Comparison of ENCODE assay signal across 24 cellular contexts in the genomic region with DNA sequence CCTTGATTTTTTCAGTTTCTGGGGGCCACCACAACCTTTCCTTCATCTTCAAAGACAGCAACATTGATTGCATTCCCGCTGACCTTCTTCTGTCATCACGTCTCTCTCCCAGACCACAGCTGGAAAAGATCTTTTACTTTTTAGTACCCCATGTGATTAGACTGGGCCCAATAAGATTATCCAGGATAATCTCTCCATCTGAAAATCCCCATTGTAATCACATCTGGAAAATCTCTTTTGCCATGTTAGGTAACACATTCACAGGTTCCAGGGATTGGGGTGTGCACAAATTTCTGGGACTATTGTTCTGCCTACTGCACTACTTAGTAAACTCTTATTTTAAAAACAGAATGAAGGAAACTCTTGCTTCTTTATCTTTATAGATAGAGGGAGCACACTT. TPM values are rescaled to one million over a fixed set of nuclear protein-coding genes. Genes with fewer than 3 reads are reported as not detected.
DNase-seq lines count a peak whose midpoint lies in the region; ATAC-seq and TF ChIP-seq lines count a peak whose summit lies in the region.
"Had no signal": no experiment of that assay in that cellular context is flagged by ENCODE, and none has a peak within 500 bp of the region (broad histone marks: within the 10 kb centered on the region; RNA-seq: fewer than 3 reads in every experiment).

No MANE protein-coding gene starts in this region.

- no peaks in the 10 kb centered on the region for H3K9me3 ChIP-seq in SK-N-SH
- H3K9me3 ChIP-seq in ectodermal cell (ENCODE audit: control insufficient read depth, low read length) = no peaks in the 10 kb centered on the region
- H3K9me3 ChIP-seq in neural progenitor cell (ENCODE audit: low read depth) = no peaks in the 10 kb centered on the region
- H3K9me3 ChIP-seq in thyroid gland = no peaks in the 10 kb centered on the region
- H3K9me3 ChIP-seq in right atrium auricular region = no peaks in the 10 kb centered on the region
- H3K9me3 ChIP-seq: A549 had no signal

- no peak for TF ChIP-seq POLR2A in thyroid gland (IDR thresholded peaks at IDR 0.05)

- H4K20me1 ChIP-seq in SK-N-SH (ENCODE audit: insufficient read depth) (no peaks in the 10 kb centered on the region), neural progenitor cell (ENCODE audit: low read depth) (no peaks in the 10 kb centered on the region), GM23338 (replicated peaks; ENCODE audit: insufficient read depth) (no peaks in the 10 kb centered on the region)

- H2AFZ ChIP-seq in SK-N-SH (ENCODE audit: low read depth) (no peak overlapping the region), neural progenitor cell (replicated peaks) (peak overlapping the region; percentile 1), GM23338 (no peak overlapping the region)

- TF ChIP-seq EP300 in SK-N-SH (IDR thresholded peaks at IDR 0.05; ENCODE audit: borderline replicate concordance in 1 of 2, low read depth in 1 of 2, low read length in 1 of 2) = no peak

- H3K9me3 Mint-ChIP-seq in neural progenitor cell (peaks cover 3% of the 10 kb centered on the region), GM23338 (no peaks in the 10 kb centered on the region)
- H3K9me3 Mint-ChIP-seq: H9 had no signal

- ATAC-seq in SK-N-SH treated with all-trans-retinoic acid at 6 μM for 48 hours (no peak), GM23338 (no peak)
- ATAC-seq: A549, GM12878 had no signal

- H3K4me3 ChIP-seq in SK-N-SH (ENCODE audit: low read depth in 2 of 2, low read length in 1 of 2) = no peak overlapping the region
- H3K4me3 ChIP-seq in ectodermal cell (ENCODE audit: insufficient read depth, low read depth, low read length) = no peak overlapping the region
- no peak overlapping the region for H3K4me3 ChIP-seq in neural progenitor cell
- H3K4me3 ChIP-seq in GM23338 = no peak overlapping the region
- no peak overlapping the region for H3K4me3 ChIP-seq in thyroid gland (replicated peaks in 1 of 3)
- H3K4me3 ChIP-seq in right atrium auricular region = no peak overlapping the region
- H3K4me3 ChIP-seq: A549, GM12878 had no signal

- H3F3A ChIP-seq in SK-N-SH (replicated peaks; ENCODE audit: insufficient read depth) (no peaks in the 10 kb centered on the region), neural progenitor cell (ENCODE audit: low read depth) (peaks cover 14% of the 10 kb centered on the region), GM23338 (replicated peaks; ENCODE audit: low read depth) (no peaks in the 10 kb centered on the region)

- peak; percentile 5 for DNase-seq in SK-N-SH
- DNase-seq in NCI-H82 treated with DMSO at 0.1 percent for 48 hours (lab: John Stamatoyannopoulos, UW; ENCODE audit: unreplicated experiment) = peak; percentile 59
- peak; percentile 48 for DNase-seq in neural progenitor cell (ENCODE audit: low spot score)
- no peak for DNase-seq in GM23338 (ENCODE audit: low spot score)
- no peak for DNase-seq in thyroid gland
- DNase-seq in right atrium auricular region (ENCODE audit: low spot score) = no peak
- DNase-seq: AML-193; CD4-positive, alpha-beta memory T cell; DMS 273 treated with DMSO at 0.1 percent for 48 hours; DMS53; DND-41; EL; H9 had no signal

- H3K4me3 Mint-ChIP-seq in neural progenitor cell = no peak overlapping the region
- H3K4me3 Mint-ChIP-seq in GM23338 = no peak overlapping the region
- H3K4me3 Mint-ChIP-seq: CD4-positive, alpha-beta memory T cell; H9 had no signal

- H3K27ac Mint-ChIP-seq in neural progenitor cell (no peak overlapping the region), GM23338 (no peak overlapping the region)
- H3K27ac Mint-ChIP-seq: CD4-positive, alpha-beta memory T cell; H9 had no signal

- POLR2A ChIA-PET in SK-N-SH (lab: Yijun Ruan, JAX) = no interaction called here

- intact Hi-C loops in thyroid gland (cut with DNase I) = no loop called here

- CTCF ChIA-PET in SK-N-SH (lab: Yijun Ruan, JAX) = interaction anchor here (0.6 to 0.7 kb wide), 2 partner anchors 83 to 375 kb away, joined by 3 read pairs; no protein-coding TSS in a partner anchor

- H3K79me2 ChIP-seq in SK-N-SH (ENCODE audit: insufficient read depth) (no peaks in the 10 kb centered on the region), neural progenitor cell (ENCODE audit: low read depth) (no peaks in the 10 kb centered on the region), GM23338 (replicated peaks; ENCODE audit: insufficient read depth) (no peaks in the 10 kb centered on the region)

- no peaks in the 10 kb centered on the region for H3K9me2 ChIP-seq in SK-N-SH
- no peaks in the 10 kb centered on the region for H3K9me2 ChIP-seq in GM23338 (ENCODE audit: insufficient read depth)

- H3K9ac ChIP-seq in SK-N-SH (no peak overlapping the region), neural progenitor cell (no peak overlapping the region)

- 81% methylated on average over 2 of the region's 2 CpGs for WGBS in SK-N-SH (ENCODE audit: low lambda C conversion rate)
- WGBS in ectodermal cell, 2 experiments = 49 to 57% methylated on average over 2 of the region's 2 CpGs
- 87 to 88% methylated on average over 2 of the region's 2 CpGs for WGBS in thyroid gland, 2 donors

- H3K27me3 ChIP-seq in SK-N-SH (ENCODE audit: insufficient read depth) (no peaks in the 10 kb centered on the region), ectodermal cell (ENCODE audit: control insufficient read depth, insufficient read depth, low read length, poor library complexity, severe bottlenecking) (no peaks in the 10 kb centered on the region), neural progenitor cell (no peaks in the 10 kb centered on the region), GM23338 (ENCODE audit: insufficient read depth) (no peaks in the 10 kb centered on the region), thyroid gland (no peaks in the 10 kb centered on the region), right atrium auricular region (no peaks in the 10 kb centered on the region)

- H3K27ac ChIP-seq in SK-N-SH (ENCODE audit: low read depth in 2 of 2, low read length in 1 of 2) (no peak overlapping the region), ectodermal cell (ENCODE audit: insufficient read depth, low read depth, low read length, poor library complexity, severe bottlenecking) (peak overlapping the region; percentile 48), neural progenitor cell (peak overlapping the region; percentile 73), GM23338 (ENCODE audit: low read depth) (no peak overlapping the region), thyroid gland (no peak overlapping the region), right atrium auricular region (no peak overlapping the region)
- H3K27ac ChIP-seq: 22Rv1, A549, C4-2B, HL-60 had no signal

- H3K4me1 Mint-ChIP-seq in neural progenitor cell = peaks cover 5% of the 10 kb centered on the region
- H3K4me1 Mint-ChIP-seq in GM23338 = no peaks in the 10 kb centered on the region
- H3K4me1 Mint-ChIP-seq: CD4-positive, alpha-beta memory T cell; H9 had no signal

- H3K36me3 Mint-ChIP-seq in neural progenitor cell (peaks cover 2% of the 10 kb centered on the region), GM23338 (ENCODE audit: low read depth) (no peaks in the 10 kb centered on the region)

- no peaks in the 10 kb centered on the region for H3K27me3 Mint-ChIP-seq in neural progenitor cell (ENCODE audit: insufficient read depth, low read depth)
- H3K27me3 Mint-ChIP-seq in GM23338 (ENCODE audit: insufficient read depth, low read depth, poor library complexity) = no peaks in the 10 kb centered on the region

- H3K4me2 ChIP-seq in SK-N-SH (no peak overlapping the region), neural progenitor cell (peak overlapping the region; percentile 43), GM23338 (no peak overlapping the region)
- H3K4me2 ChIP-seq: A549 had no signal

- TF ChIP-seq RAD21 in SK-N-SH (IDR thresholded peaks at IDR 0.05; ENCODE audit: low read length) = no peak

- H3K4me1 ChIP-seq in SK-N-SH (ENCODE audit: control insufficient read depth in 1 of 2, insufficient read depth in 2 of 2, low read depth in 1 of 2, low read length in 1 of 2) (no peaks in the 10 kb centered on the region), ectodermal cell (ENCODE audit: control insufficient read depth, insufficient read depth, low read length) (peaks cover 11% of the 10 kb centered on the region), neural progenitor cell (peaks cover 18% of the 10 kb centered on the region), GM23338 (ENCODE audit: insufficient read depth) (no peaks in the 10 kb centered on the region), thyroid gland (no peaks in the 10 kb centered on the region), right atrium auricular region (no peaks in the 10 kb centered on the region)
- H3K4me1 ChIP-seq: A549 had no signal

- H3K36me3 ChIP-seq in SK-N-SH (replicated peaks in 1 of 2; ENCODE audit: control insufficient read depth in 1 of 2, insufficient read depth in 2 of 2, low read length in 1 of 2) = no peaks in the 10 kb centered on the region
- no peaks in the 10 kb centered on the region for H3K36me3 ChIP-seq in ectodermal cell (ENCODE audit: control insufficient read depth, insufficient read depth, low read length)
- H3K36me3 ChIP-seq in neural progenitor cell = no peaks in the 10 kb centered on the region
- H3K36me3 ChIP-seq in GM23338 (ENCODE audit: insufficient read depth) = no peaks in the 10 kb centered on the region
- H3K36me3 ChIP-seq in thyroid gland = no peaks in the 10 kb centered on the region
- no peaks in the 10 kb centered on the region for H3K36me3 ChIP-seq in right atrium auricular region

- TF ChIP-seq CTCF in SK-N-SH (IDR thresholded peaks at IDR 0.05) (no peak), neural progenitor cell (IDR thresholded peaks at IDR 0.05) (no peak), GM23338 (conservative IDR thresholded peaks at IDR 0.05; ENCODE audit: low read depth in 2 of 2) (no peak), thyroid gland (IDR thresholded peaks at IDR 0.05) (no peak), right atrium auricular region (IDR thresholded peaks at IDR 0.05) (no peak)

TF ChIP-seq in SK-N-SH, 30 proteins besides CTCF, POLR2A, EP300 and RAD21 (continues in another document):
- TF ChIP-seq FOXJ3 (CRISPR knock-in tag; IDR thresholded peaks at IDR 0.05) (no peak), POLR2AphosphoS5 (IDR thresholded peaks at IDR 0.05; ENCODE audit: low read depth, low read length) (no peak)

TF ChIP-seq in SK-N-SH treated with all-trans-retinoic acid at 6 μM for 48 hours, 23 proteins besides CTCF, POLR2A, EP300 and RAD21:
- TF ChIP-seq GLIS3 (CRISPR knock-in tag; IDR thresholded peaks at IDR 0.05) = no peak

TF ChIP-seq in GM23338, 12 proteins besides CTCF, POLR2A, EP300 and RAD21 (continues in another document):
- TF ChIP-seq EZH2phosphoT487 (IDR thresholded peaks at IDR 0.05; ENCODE audit: unreplicated experiment) = no peak
- no peak for TF ChIP-seq STAT1 (IDR thresholded peaks at IDR 0.05; ENCODE audit: unreplicated experiment)

RNA-seq across cellular contexts. Expression of a gene that starts 47.1 kb away (rescaled TPM):
- polyA plus RNA-seq in SK-N-SH (2012; rRNA removed) (not detected in 2 replicates), GM23338 (2016; fragmentation: Nextera tagmentation; extraction: Ambion mirVana) (not detected in 2 replicates)
- polyA plus RNA-seq in SK-N-SH (2012; cell fraction: cytosol; rRNA removed) = not detected in 2 replicates
- 0.32 TPM in 1 of 2 replicates, not detected in the other for polyA plus RNA-seq in SK-N-SH (2012; cell fraction: nucleus; rRNA removed)
- not detected for polyA plus RNA-seq in ectodermal cell (2013, experiment 1 of 4)
- polyA plus RNA-seq in ectodermal cell (2013, experiment 2 of 4) = not detected
- not detected for polyA plus RNA-seq in ectodermal cell (2013, experiment 3 of 4)
- polyA plus RNA-seq in ectodermal cell (2013, experiment 4 of 4) = not detected
- total RNA-seq in neural progenitor cell (ENCODE audit: low replicate concordance) (not detected in 2 replicates), thyroid gland (not detected), right atrium auricular region (not detected)
- total RNA-seq in GM23338 (2014; rRNA removed; shearing (Covaris generic)) = not detected in 2 replicates
- total RNA-seq: CD4-positive, alpha-beta memory T cell; G401; GM12878; H1; H9; HT1080 had no signal
- polyA plus RNA-seq: A549; BJ; CD4-positive, alpha-beta memory T cell; H1 had no signal

Comparison
In these comparisons a context has a peak if more than half of its experiments do, and no peak if none do; other contexts are left out.
1. DNase-seq: peak in SK-N-SH (single experiment), NCI-H82 treated with DMSO at 0.1 percent for 48 hours (single experiment) and neural progenitor cell (single experiment); none in GM23338 (single experiment), thyroid gland (0 of 2) and right atrium auricular region (single experiment).
2. H3K27ac ChIP-seq: peak in ectodermal cell (single experiment) and neural progenitor cell (single experiment); none in SK-N-SH (0 of 2), GM23338 (single experiment), thyroid gland (0 of 3) and right atrium auricular region (0 of 2).